In the genomic region with DNA sequence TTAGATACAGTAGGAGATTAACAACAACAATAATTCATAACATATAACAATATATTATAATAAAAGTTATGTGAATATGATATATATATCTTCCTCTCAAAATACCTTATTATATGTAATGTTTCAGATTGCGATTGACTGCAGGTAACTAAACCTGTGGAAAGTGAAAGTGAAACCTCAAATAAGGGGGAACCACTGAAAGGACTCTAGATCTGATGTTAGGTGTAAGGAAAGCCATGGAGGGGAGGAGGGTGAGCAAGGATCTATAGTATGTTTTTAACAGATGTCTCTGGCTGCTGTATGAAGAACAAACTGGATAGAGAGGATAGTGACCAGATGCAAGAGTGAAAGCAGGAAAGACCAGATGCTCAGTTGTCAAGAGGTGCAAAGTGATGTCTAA, we compare ENCODE assay signal across 20 cellular contexts. TPM values are rescaled to one million over a fixed set of nuclear protein-coding genes. Genes with fewer than 3 reads are reported as not detected.
DNase-seq lines count a peak whose midpoint lies in the region; ATAC-seq and TF ChIP-seq lines count a peak whose summit lies in the region.
"Had no signal": no experiment of that assay in that cellular context is flagged by ENCODE, and none has a peak within 500 bp of the region (broad histone marks: within the 10 kb centered on the region; RNA-seq: fewer than 3 reads in every experiment).

No MANE protein-coding gene starts in this region.

- BruUV-seq in MCF 10A (replicated peaks; lab: Mats Ljungman, UMichigan) (no TSS peak), HCT116 (replicated peaks; lab: Mats Ljungman, UMichigan) (no TSS peak)

- H3K4me3 ChIP-seq in breast epithelium (no peak overlapping the region), HCT116 (replicated peaks in 1 of 2; ENCODE audit: low read depth in 1 of 2, low read length in 2 of 2) (peak overlapping the region in 1 of 2 experiments; percentile 31; a peak in 1 of 4 replicates)
- H3K4me3 ChIP-seq: mucosa of descending colon, neural progenitor cell, tibial artery had no signal

- TF ChIP-seq POLR2A in breast epithelium (IDR thresholded peaks at IDR 0.05), result no peak
- no peak for TF ChIP-seq POLR2A in HCT116 (IDR thresholded peaks at IDR 0.05; ENCODE audit: borderline replicate concordance, extremely low read depth, insufficient read depth, insufficient read length)

- H3K9me3 ChIP-seq in breast epithelium, result no peaks in the 10 kb centered on the region
- no peaks in the 10 kb centered on the region for H3K9me3 ChIP-seq in HCT116 (ENCODE audit: control insufficient read depth in 1 of 2, insufficient read depth in 1 of 2, low read depth in 1 of 2, low read length in 2 of 2)
- H3K9me3 ChIP-seq: mucosa of descending colon, tibial artery had no signal

- no peak overlapping the region for H3K9ac ChIP-seq in HCT116 (ENCODE audit: low read length)
- H3K9ac ChIP-seq: neural progenitor cell had no signal

- CTCF ChIA-PET in MCF 10A (lab: Yijun Ruan, JAX) (no interaction called here), HCT116 (lab: Charles Lee) (no interaction called here), T-cell (lab: Charles Lee) (no interaction called here), WTC11 (lab: Charles Lee) (interaction anchor here (2.1 kb wide), 1 partner anchor 158 kb away, joined by 4 read pairs; no protein-coding TSS in a partner anchor)

- H3K27ac ChIP-seq in breast epithelium, result no peak overlapping the region
- no peak overlapping the region for H3K27ac ChIP-seq in HCT116 (ENCODE audit: low read depth, low read length)
- H3K27ac ChIP-seq: foreskin keratinocyte, neural progenitor cell, tibial artery had no signal

- H3K4me2 ChIP-seq in HCT116 (ENCODE audit: low read length), result peak overlapping the region; percentile 24; the same call in 1 of the 2 replicates
- H3K4me2 ChIP-seq: neural progenitor cell had no signal

- H4K20me1 ChIP-seq in HCT116 (ENCODE audit: insufficient read depth), result no peaks in the 10 kb centered on the region

- TF ChIP-seq RAD21 in HCT116 (IDR thresholded peaks at IDR 0.05; ENCODE audit: low read depth), result no peak

- peak overlapping the region; percentile 26 for H3K4me3 Mint-ChIP-seq in MCF 10A (ENCODE audit: unreplicated experiment)
- peak overlapping the region; percentile 23 to 60 (median 44) for H3K4me3 Mint-ChIP-seq in T-cell
- H3K4me3 Mint-ChIP-seq in WTC11, result no peak overlapping the region
- H3K4me3 Mint-ChIP-seq: neural progenitor cell had no signal

- no peaks in the 10 kb centered on the region for H3K4me1 Mint-ChIP-seq in MCF 10A (ENCODE audit: insufficient read depth, unreplicated experiment)
- peaks cover 13 to 15% (median 13%) of the 10 kb centered on the region in 3 donors for H3K4me1 Mint-ChIP-seq in T-cell
- H3K4me1 Mint-ChIP-seq in WTC11, result peaks cover under 1% of the 10 kb centered on the region

- H3K27ac Mint-ChIP-seq in MCF 10A (ENCODE audit: low read depth, unreplicated experiment), result no peak overlapping the region
- no peak overlapping the region for H3K27ac Mint-ChIP-seq in T-cell
- H3K27ac Mint-ChIP-seq in WTC11, result no peak overlapping the region
- H3K27ac Mint-ChIP-seq: neural progenitor cell, progenitor cell of endocrine pancreas had no signal

- H3K79me2 ChIP-seq in HCT116 (ENCODE audit: insufficient read depth, low read length), result no peaks in the 10 kb centered on the region

- no peak overlapping the region for H2AFZ ChIP-seq in HCT116 (ENCODE audit: low read depth, low read length, poor library complexity, severe bottlenecking)
- H2AFZ ChIP-seq: neural progenitor cell had no signal

- no peaks in the 10 kb centered on the region for H3K36me3 ChIP-seq in breast epithelium
- H3K36me3 ChIP-seq in HCT116 (ENCODE audit: control insufficient read depth in 1 of 2, insufficient read depth in 2 of 2, low read length in 2 of 2), result no peaks in the 10 kb centered on the region
- H3K36me3 ChIP-seq: neural progenitor cell, tibial artery had no signal

- ATAC-seq in HCT116 (no peak), T-cell (replicated peaks in 1 of 4) (peak in 2 of 4 experiments; percentile 42 to 54), Right ventricle myocardium inferior (no peak), WTC11 (no peak)
- ATAC-seq: foreskin keratinocyte, mucosa of descending colon had no signal

- H3K4me1 ChIP-seq in breast epithelium (no peaks in the 10 kb centered on the region), HCT116 (ENCODE audit: control insufficient read depth in 1 of 2, insufficient read depth in 2 of 2, low read length in 2 of 2) (no peaks in the 10 kb centered on the region)
- H3K4me1 ChIP-seq: foreskin keratinocyte, neural progenitor cell, tibial artery had no signal

- H3K36me3 Mint-ChIP-seq in MCF 10A (ENCODE audit: insufficient read depth, unreplicated experiment) (no peaks in the 10 kb centered on the region), T-cell (no peaks in the 10 kb centered on the region), WTC11 (no peaks in the 10 kb centered on the region)
- H3K36me3 Mint-ChIP-seq: neural progenitor cell had no signal

- POLR2A ChIA-PET in MCF 10A (lab: Yijun Ruan, JAX) (no interaction called here), HCT116 (lab: Charles Lee) (no interaction called here), T-cell (lab: Charles Lee) (no interaction called here), WTC11 (lab: Charles Lee) (no interaction called here)

- H3K27me3 Mint-ChIP-seq in MCF 10A (ENCODE audit: insufficient read depth, unreplicated experiment) (peaks cover 48% of the 10 kb centered on the region), T-cell (peaks cover 41 to 42% of the 10 kb centered on the region in 2 donors), WTC11 (ENCODE audit: low read depth) (peaks cover 29% of the 10 kb centered on the region)

- TF ChIP-seq CTCF in MCF 10A (IDR thresholded peaks at IDR 0.05; ENCODE audit: unreplicated experiment), result no peak
- no peak for TF ChIP-seq CTCF in breast epithelium (IDR thresholded peaks at IDR 0.05)
- no peak for TF ChIP-seq CTCF in HCT116 (IDR thresholded peaks at IDR 0.05 in 2 of 3, conservative IDR thresholded peaks at IDR 0.05 in 1 of 3; ENCODE audit: borderline replicate concordance in 1 of 3, insufficient read depth in 1 of 3, low read depth in 2 of 3, low read length in 2 of 3)
- no peak for TF ChIP-seq CTCF in WTC11 (IDR thresholded peaks at IDR 0.05)

- H3K27me3 ChIP-seq in breast epithelium, result peaks cover 0 to 10% of the 10 kb centered on the region in 2 donors
- peaks cover 39% of the 10 kb centered on the region for H3K27me3 ChIP-seq in HCT116 (ENCODE audit: insufficient read depth, low read length)

- no peaks in the 10 kb centered on the region for H3K9me2 ChIP-seq in HCT116 (ENCODE audit: insufficient read depth)

- DNase-seq in MCF 10A (ENCODE audit: unreplicated experiment) (no peak), breast epithelium (ENCODE audit: low spot score in 2 of 2) (no peak), HCT116 (ENCODE audit: low read depth, low spot score) (no peak), T-cell (no peak), SKM-1 treated with dmso at 0.1 percent for 144 hours (lab: John Stamatoyannopoulos, UW; ENCODE audit: unreplicated experiment) (no peak), Right ventricle myocardium inferior (ENCODE audit: missing footprints) (no peak), WTC11 (ENCODE audit: low spot score) (no peak)
- DNase-seq: aorta; EL; erythroblast; foreskin keratinocyte; hippocampal formation; mucosa of descending colon; NCI-H1417 treated with DMSO at 0.1 percent for 48 hours; NCI-H345; Right ventricle myocardium superior; stimulated activated CD4-positive, alpha-beta T cell treated with anti-CD3 and anti-CD28 coated beads, Interleukin-2, amount 100 ng/mL, for 24 hours; tibial artery had no signal

- H3K9me3 Mint-ChIP-seq in MCF 10A (ENCODE audit: unreplicated experiment) (no peaks in the 10 kb centered on the region), T-cell (peaks cover 0 to 7% (median 0%) of the 10 kb centered on the region in 3 donors), WTC11 (peaks cover 2% of the 10 kb centered on the region)
- H3K9me3 Mint-ChIP-seq: neural progenitor cell had no signal

- RAD21 ChIA-PET in HCT116 (lab: Charles Lee; ENCODE audit: low non-redundant PET in 1 of 2, low total read pairs in 2 of 2, uncharacterized antibody in 2 of 2, unreplicated experiment in 2 of 2), result no interaction called here

- intact Hi-C loops in MCF 10A (cut with micrococcal nuclease), result no loop called here
- intact Hi-C loops in breast epithelium (cut with DNase I; ENCODE audit: low total_unique reads), result no loop called here
- intact Hi-C loops in HCT116 (cut with micrococcal nuclease), result no loop called here
- intact Hi-C loops in Right ventricle myocardium inferior (cut with DNase I), result loop anchor here (10.0 kb wide), 1 partner anchor 503 kb away; no protein-coding TSS in a partner anchor

TF ChIP-seq in HCT116, 20 proteins besides CTCF, POLR2A, EP300 and RAD21:
- TF ChIP-seq SP1 (IDR thresholded peaks at IDR 0.05; ENCODE audit: low read depth) (no peak), FOSL1 (IDR thresholded peaks at IDR 0.05; ENCODE audit: low read depth) (no peak), CEBPB (IDR thresholded peaks at IDR 0.05; ENCODE audit: low read depth) (no peak), TCF7L2 (IDR thresholded peaks at IDR 0.05; ENCODE audit: borderline replicate concordance, extremely low read depth, insufficient read depth, insufficient read length) (no peak), EZH2phosphoT487 (IDR thresholded peaks at IDR 0.05; ENCODE audit: borderline replicate concordance) (no peak), POLR2AphosphoS5 (IDR thresholded peaks at IDR 0.05; ENCODE audit: low read depth, low read length) (no peak), YY1 (IDR thresholded peaks at IDR 0.05; ENCODE audit: extremely low read depth, insufficient replicate concordance, low read depth, low read length) (no peak)

TF ChIP-seq in WTC11, 78 proteins besides CTCF, POLR2A, EP300 and RAD21 (continues in another document):
- TF ChIP-seq ZBTB21 (CRISPR knock-in tag; IDR thresholded peaks at IDR 0.05; ENCODE audit: borderline replicate concordance), result no peak
- no peak for TF ChIP-seq ZNF423 (CRISPR knock-in tag; IDR thresholded peaks at IDR 0.05)
- no peak for TF ChIP-seq ZNF219 (CRISPR knock-in tag; IDR thresholded peaks at IDR 0.05; ENCODE audit: borderline replicate concordance)
- no peak for TF ChIP-seq SP1 (CRISPR knock-in tag; conservative IDR thresholded peaks at IDR 0.05)

RNA-seq across cellular contexts. Expression of a gene that starts 5.8 kb away (rescaled TPM):
- total RNA-seq in MCF 10A (2022), result 0.12 TPM in 1 of 2 replicates, not detected in the other
- under 1 TPM; 0.16 to 0.98 (median 0.88) TPM for total RNA-seq in breast epithelium
- total RNA-seq in HCT116 (2021; ENCODE audit: unreplicated experiment), result 0.37 TPM
- polyA plus RNA-seq in HCT116 (2012), result 0.10 and 0.12 TPM in 2 replicates
- 1 to 10 TPM in 2 of 5 donors, not detected in 3; 1.6 TPM for total RNA-seq in T-cell
- total RNA-seq in Right ventricle myocardium inferior, result not detected
- 5.0 to 6.6 TPM (median 6.1 TPM) in 3 replicates for total RNA-seq in WTC11 (2021)
- total RNA-seq: Right ventricle myocardium superior had no signal
- polyA plus RNA-seq: aorta had no signal
